Comparison of ENCODE assay signal across 20 cellular contexts in genomic region chr5:1232780-1233179, GRCh38.
"Had no signal": no experiment of that assay in that cellular context is flagged by ENCODE, and none has a peak within 500 bp of the region (broad histone marks: within the 10 kb centered on the region; RNA-seq: fewer than 3 reads in every experiment).

No MANE protein-coding gene starts in this region.

- FAIRE-seq: frontal cortex, islet of Langerhans had no signal

- H3K27ac ChIP-seq: dorsolateral prefrontal cortex, heart right ventricle, left lung, prostate gland, right atrium auricular region, sigmoid colon, testis, tibial artery had no signal

- DNase-seq: dorsolateral prefrontal cortex; effector CD4-positive, alpha-beta T cell; heart right ventricle; hippocampal formation; left cardiac atrium; left lung; mesenchymal stem cell; mucosa of descending colon; naive B cell; sigmoid colon; stimulated activated CD4-positive, alpha-beta T cell treated with anti-CD3 and anti-CD28 coated beads, Interleukin-2, amount 100 ng/mL, for 24 hours; stimulated activated CD4-positive, alpha-beta T cell treated with anti-CD3 and anti-CD28 coated beads, Interleukin-4, amount 100 ng/mL, for 24 hours; stimulated activated naive CD8-positive, alpha-beta T cell treated with anti-CD3 and anti-CD28 coated beads, Interleukin-15, Interleukin-2, amounts not matched to agents 100 U/mL and 50 U/mL, for 24 hours; substantia nigra; testis; tibial artery had no signal
